In genomic region chr16:18802755-18803218, GRCh38 we compare ENCODE assay signal across 1 cellular context.
TF ChIP-seq lines count a peak whose summit lies in the region.

No MANE protein-coding gene starts in this region.

TF ChIP-seq in HepG2, 621 proteins besides CTCF, POLR2A, EP300 and RAD21:
- TF ChIP-seq FOXA1 (IDR thresholded peaks at IDR 0.05) (no peak), FOXA1 (CRISPR knock-in tag; IDR thresholded peaks at IDR 0.05) (no peak), ZHX1 (CRISPR knock-in tag; IDR thresholded peaks at IDR 0.05; ENCODE audit: low read depth) (peak; percentile 32; the same call in 1 of the 2 replicates), TBX2 (CRISPR knock-in tag; IDR thresholded peaks at IDR 0.05; ENCODE audit: borderline replicate concordance) (no peak), NFKB2 (CRISPR knock-in tag; IDR thresholded peaks at IDR 0.05; ENCODE audit: borderline replicate concordance) (no peak), RFXANK (CRISPR knock-in tag; IDR thresholded peaks at IDR 0.05) (no peak), MBD4 (IDR thresholded peaks at IDR 0.05; ENCODE audit: borderline replicate concordance, low read length) (no peak), ZNF460 (CRISPR knock-in tag; IDR thresholded peaks at IDR 0.05; ENCODE audit: borderline replicate concordance) (no peak), ZNF468 (CRISPR knock-in tag; IDR thresholded peaks at IDR 0.05) (0 out of 2 replicates have a peak, but pooled peaks have one; percentile 60), ARID4A (CRISPR knock-in tag; IDR thresholded peaks at IDR 0.05; ENCODE audit: borderline replicate concordance) (no peak), GLI4 (CRISPR knock-in tag; IDR thresholded peaks at IDR 0.05; ENCODE audit: borderline replicate concordance) (no peak), ZNF362 (CRISPR knock-in tag; IDR thresholded peaks at IDR 0.05; ENCODE audit: borderline replicate concordance) (0 out of 2 replicates have a peak, but pooled peaks have one; percentile 8), MXD4 (CRISPR knock-in tag; IDR thresholded peaks at IDR 0.05) (no peak), ZNF234 (CRISPR knock-in tag; conservative IDR thresholded peaks at IDR 0.05) (no peak), PAXIP1 (CRISPR knock-in tag; conservative IDR thresholded peaks at IDR 0.05) (no peak), TAF15 (IDR thresholded peaks at IDR 0.05; ENCODE audit: low read depth, low read length, poor library complexity, severe bottlenecking) (no peak), ZNF331 (CRISPR knock-in tag; IDR thresholded peaks at IDR 0.05) (no peak), ZNF101 (CRISPR knock-in tag; IDR thresholded peaks at IDR 0.05; ENCODE audit: borderline replicate concordance, low read depth) (no peak), POLR2G (IDR thresholded peaks at IDR 0.05; ENCODE audit: low read depth, low read length) (peak; percentile 3; the same call in 1 of the 2 replicates), ZNF580 (CRISPR knock-in tag; IDR thresholded peaks at IDR 0.05; ENCODE audit: borderline replicate concordance, low read depth) (no peak), ZFP36L1 (CRISPR knock-in tag; IDR thresholded peaks at IDR 0.05) (0 out of 2 replicates have a peak, but pooled peaks have one; percentile 30), MEIS1 (CRISPR knock-in tag; IDR thresholded peaks at IDR 0.05; ENCODE audit: borderline replicate concordance) (no peak), TCF7L2 (IDR thresholded peaks at IDR 0.05; ENCODE audit: low read depth, low read length) (no peak), FOXJ3 (CRISPR knock-in tag; IDR thresholded peaks at IDR 0.05; ENCODE audit: borderline replicate concordance) (no peak), ZSCAN29 (CRISPR knock-in tag; conservative IDR thresholded peaks at IDR 0.05) (no peak), ZNF839 (CRISPR knock-in tag; IDR thresholded peaks at IDR 0.05; ENCODE audit: borderline replicate concordance) (no peak), CENPT (CRISPR knock-in tag; IDR thresholded peaks at IDR 0.05; ENCODE audit: low read depth) (no peak), NFKBIZ (CRISPR knock-in tag; IDR thresholded peaks at IDR 0.05) (no peak), HDAC6 (IDR thresholded peaks at IDR 0.05; ENCODE audit: low read depth, low read length) (no peak), ZNF543 (CRISPR knock-in tag; IDR thresholded peaks at IDR 0.05) (no peak), ZNF253 (CRISPR knock-in tag; IDR thresholded peaks at IDR 0.05; ENCODE audit: borderline replicate concordance) (peak; percentile 72; the same call in 1 of the 2 replicates)
- TF ChIP-seq, protein P1, sequence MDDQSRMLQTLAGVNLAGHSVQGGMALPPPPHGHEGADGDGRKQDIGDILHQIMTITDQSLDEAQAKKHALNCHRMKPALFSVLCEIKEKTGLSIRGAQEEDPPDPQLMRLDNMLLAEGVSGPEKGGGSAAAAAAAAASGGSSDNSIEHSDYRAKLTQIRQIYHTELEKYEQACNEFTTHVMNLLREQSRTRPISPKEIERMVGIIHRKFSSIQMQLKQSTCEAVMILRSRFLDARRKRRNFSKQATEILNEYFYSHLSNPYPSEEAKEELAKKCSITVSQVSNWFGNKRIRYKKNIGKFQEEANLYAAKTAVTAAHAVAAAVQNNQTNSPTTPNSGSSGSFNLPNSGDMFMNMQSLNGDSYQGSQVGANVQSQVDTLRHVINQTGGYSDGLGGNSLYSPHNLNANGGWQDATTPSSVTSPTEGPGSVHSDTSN (CRISPR knock-in tag; IDR thresholded peaks at IDR 0.05; ENCODE audit: borderline replicate concordance): no peak
- TF ChIP-seq, protein P2, sequence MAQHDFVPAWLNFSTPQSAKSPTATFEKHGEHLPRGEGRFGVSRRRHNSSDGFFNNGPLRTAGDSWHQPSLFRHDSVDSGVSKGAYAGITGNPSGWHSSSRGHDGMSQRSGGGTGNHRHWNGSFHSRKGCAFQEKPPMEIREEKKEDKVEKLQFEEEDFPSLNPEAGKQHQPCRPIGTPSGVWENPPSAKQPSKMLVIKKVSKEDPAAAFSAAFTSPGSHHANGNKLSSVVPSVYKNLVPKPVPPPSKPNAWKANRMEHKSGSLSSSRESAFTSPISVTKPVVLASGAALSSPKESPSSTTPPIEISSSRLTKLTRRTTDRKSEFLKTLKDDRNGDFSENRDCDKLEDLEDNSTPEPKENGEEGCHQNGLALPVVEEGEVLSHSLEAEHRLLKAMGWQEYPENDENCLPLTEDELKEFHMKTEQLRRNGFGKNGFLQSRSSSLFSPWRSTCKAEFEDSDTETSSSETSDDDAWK (CRISPR knock-in tag; IDR thresholded peaks at IDR 0.05): no peak
- TF ChIP-seq, protein P3, sequence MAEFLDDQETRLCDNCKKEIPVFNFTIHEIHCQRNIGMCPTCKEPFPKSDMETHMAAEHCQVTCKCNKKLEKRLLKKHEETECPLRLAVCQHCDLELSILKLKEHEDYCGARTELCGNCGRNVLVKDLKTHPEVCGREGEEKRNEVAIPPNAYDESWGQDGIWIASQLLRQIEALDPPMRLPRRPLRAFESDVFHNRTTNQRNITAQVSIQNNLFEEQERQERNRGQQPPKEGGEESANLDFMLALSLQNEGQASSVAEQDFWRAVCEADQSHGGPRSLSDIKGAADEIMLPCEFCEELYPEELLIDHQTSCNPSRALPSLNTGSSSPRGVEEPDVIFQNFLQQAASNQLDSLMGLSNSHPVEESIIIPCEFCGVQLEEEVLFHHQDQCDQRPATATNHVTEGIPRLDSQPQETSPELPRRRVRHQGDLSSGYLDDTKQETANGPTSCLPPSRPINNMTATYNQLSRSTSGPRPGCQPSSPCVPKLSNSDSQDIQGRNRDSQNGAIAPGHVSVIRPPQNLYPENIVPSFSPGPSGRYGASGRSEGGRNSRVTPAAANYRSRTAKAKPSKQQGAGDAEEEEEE (CRISPR knock-in tag; IDR thresholded peaks at IDR 0.05; ENCODE audit: borderline replicate concordance): no peak
- TF ChIP-seq, protein P4, sequence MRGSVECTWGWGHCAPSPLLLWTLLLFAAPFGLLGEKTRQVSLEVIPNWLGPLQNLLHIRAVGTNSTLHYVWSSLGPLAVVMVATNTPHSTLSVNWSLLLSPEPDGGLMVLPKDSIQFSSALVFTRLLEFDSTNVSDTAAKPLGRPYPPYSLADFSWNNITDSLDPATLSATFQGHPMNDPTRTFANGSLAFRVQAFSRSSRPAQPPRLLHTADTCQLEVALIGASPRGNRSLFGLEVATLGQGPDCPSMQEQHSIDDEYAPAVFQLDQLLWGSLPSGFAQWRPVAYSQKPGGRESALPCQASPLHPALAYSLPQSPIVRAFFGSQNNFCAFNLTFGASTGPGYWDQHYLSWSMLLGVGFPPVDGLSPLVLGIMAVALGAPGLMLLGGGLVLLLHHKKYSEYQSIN (CRISPR knock-in tag; IDR thresholded peaks at IDR 0.05; ENCODE audit: borderline replicate concordance): no peak
- TF ChIP-seq, protein P5, sequence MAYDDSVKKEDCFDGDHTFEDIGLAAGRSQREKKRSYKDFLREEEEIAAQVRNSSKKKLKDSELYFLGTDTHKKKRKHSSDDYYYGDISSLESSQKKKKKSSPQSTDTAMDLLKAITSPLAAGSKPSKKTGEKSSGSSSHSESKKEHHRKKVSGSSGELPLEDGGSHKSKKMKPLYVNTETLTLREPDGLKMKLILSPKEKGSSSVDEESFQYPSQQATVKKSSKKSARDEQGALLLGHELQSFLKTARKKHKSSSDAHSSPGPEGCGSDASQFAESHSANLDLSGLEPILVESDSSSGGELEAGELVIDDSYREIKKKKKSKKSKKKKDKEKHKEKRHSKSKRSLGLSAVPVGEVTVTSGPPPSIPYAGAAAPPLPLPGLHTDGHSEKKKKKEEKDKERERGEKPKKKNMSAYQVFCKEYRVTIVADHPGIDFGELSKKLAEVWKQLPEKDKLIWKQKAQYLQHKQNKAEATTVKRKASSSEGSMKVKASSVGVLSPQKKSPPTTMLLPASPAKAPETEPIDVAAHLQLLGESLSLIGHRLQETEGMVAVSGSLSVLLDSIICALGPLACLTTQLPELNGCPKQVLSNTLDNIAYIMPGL (CRISPR knock-in tag; IDR thresholded peaks at IDR 0.05; ENCODE audit: borderline replicate concordance in 1 of 2, low read depth in 1 of 2): peak in 1 of 2 experiments; percentile 8; a peak in 1 of 4 replicates
TF ChIP-seq in HepG2: peak in this region for 7.
